Comparison of ENCODE assay signal across 8 cellular contexts in genomic region chr1:44029260-44029910, GRCh38. TPM values are rescaled to one million over a fixed set of nuclear protein-coding genes. Genes with fewer than 3 reads are reported as not detected.
DNase-seq lines count a peak whose midpoint lies in the region; ATAC-seq lines count a peak whose summit lies in the region.

No MANE protein-coding gene starts in this region.

- DNase-seq in NCI-H2196 treated with DMSO at 0.1 percent for 48 hours (lab: John Stamatoyannopoulos, UW; ENCODE audit: unreplicated experiment): peak; percentile 51
- no peak for DNase-seq in NCI-H2196 (lab: John Stamatoyannopoulos, UW; ENCODE audit: unreplicated experiment)
- DNase-seq in NCI-H82 treated with DMSO at 0.1 percent for 48 hours (lab: John Stamatoyannopoulos, UW; ENCODE audit: unreplicated experiment): peak; percentile 64
- peak in 1 of 3 donors; percentile 8 for DNase-seq in effector memory CD4-positive, alpha-beta T cell
- DNase-seq in naive thymus-derived CD4-positive, alpha-beta T cell: peak in 1 of 9 donors; percentile 30
- DNase-seq in NCI-H2029 (lab: John Stamatoyannopoulos, UW): no peak
- no peak for DNase-seq in cortex of kidney (lab: John Stamatoyannopoulos, UW)

- peak overlapping the region; percentile 85 for H3K27ac ChIP-seq in effector memory CD4-positive, alpha-beta T cell (ENCODE audit: insufficient read depth, low read length, poor library complexity, severe bottlenecking)
- H3K27ac ChIP-seq in naive thymus-derived CD4-positive, alpha-beta T cell (ENCODE audit: low read depth, low read length): peak overlapping the region; percentile 78

- peaks cover 0 to 3% (median 0%) of the 10 kb centered on the region in 11 donors for H3K9me3 Mint-ChIP-seq in naive thymus-derived CD4-positive, alpha-beta T cell

- intact Hi-C loops in naive thymus-derived CD4-positive, alpha-beta T cell (cut with micrococcal nuclease): no loop called here

- peak overlapping the region; percentile 93 to 99 (median 97) for H3K4me3 Mint-ChIP-seq in naive thymus-derived CD4-positive, alpha-beta T cell

- H3K4me3 ChIP-seq in effector memory CD4-positive, alpha-beta T cell (ENCODE audit: insufficient read depth, low read depth, low read length, poor library complexity, severe bottlenecking): peak overlapping the region; percentile 84
- H3K4me3 ChIP-seq in naive thymus-derived CD4-positive, alpha-beta T cell (ENCODE audit: low read length): peak overlapping the region; percentile 61

- H3K27ac Mint-ChIP-seq in naive thymus-derived CD4-positive, alpha-beta T cell: peak overlapping the region; percentile 92 to 98 (median 94)

- H3K27me3 Mint-ChIP-seq in naive thymus-derived CD4-positive, alpha-beta T cell: no peaks in the 10 kb centered on the region

- peaks cover 16 to 40% (median 23%) of the 10 kb centered on the region in 7 donors for H3K4me1 Mint-ChIP-seq in naive thymus-derived CD4-positive, alpha-beta T cell

- H3K36me3 Mint-ChIP-seq in naive thymus-derived CD4-positive, alpha-beta T cell: no peaks in the 10 kb centered on the region

- H3K27me3 ChIP-seq in effector memory CD4-positive, alpha-beta T cell (replicated peaks; ENCODE audit: control insufficient read depth, insufficient read depth, low read length, poor library complexity, severe bottlenecking): no peaks in the 10 kb centered on the region
- H3K27me3 ChIP-seq in naive thymus-derived CD4-positive, alpha-beta T cell (ENCODE audit: control insufficient read depth in 2 of 2, insufficient read depth in 2 of 2, low read length in 2 of 2): no peaks in the 10 kb centered on the region

- no peaks in the 10 kb centered on the region for H3K36me3 ChIP-seq in effector memory CD4-positive, alpha-beta T cell (ENCODE audit: control insufficient read depth, insufficient read depth, low read length)
- H3K36me3 ChIP-seq in naive thymus-derived CD4-positive, alpha-beta T cell (ENCODE audit: control insufficient read depth in 2 of 3, insufficient read depth in 3 of 3, low read length in 3 of 3): no peaks in the 10 kb centered on the region

- POLR2A ChIA-PET in naive thymus-derived CD4-positive, alpha-beta T cell (lab: Charles Lee): interaction anchor here (1.0 kb wide), 1 partner anchor 54 kb away, joined by 3 read pairs; no protein-coding TSS in a partner anchor

- CTCF ChIA-PET in naive thymus-derived CD4-positive, alpha-beta T cell (lab: Charles Lee): interaction anchor here (1.0 to 1.3 kb wide), 2 partner anchors 10 to 24 kb away, joined by 3 read pairs; no protein-coding TSS in a partner anchor

- peaks cover 13% of the 10 kb centered on the region for H3K4me1 ChIP-seq in effector memory CD4-positive, alpha-beta T cell (ENCODE audit: control insufficient read depth, insufficient read depth, low read length, poor library complexity, severe bottlenecking)
- peaks cover 0 to 7% of the 10 kb centered on the region in 2 donors for H3K4me1 ChIP-seq in naive thymus-derived CD4-positive, alpha-beta T cell (ENCODE audit: control insufficient read depth in 2 of 2, insufficient read depth in 2 of 2, low read length in 2 of 2)

- no peaks in the 10 kb centered on the region for H3K9me3 ChIP-seq in effector memory CD4-positive, alpha-beta T cell (ENCODE audit: control insufficient read depth, low read length)
- no peaks in the 10 kb centered on the region for H3K9me3 ChIP-seq in naive thymus-derived CD4-positive, alpha-beta T cell (ENCODE audit: control insufficient read depth in 2 of 3, low read length in 3 of 3)

- ATAC-seq in HG02588 (IDR thresholded peaks at IDR 0.05; ENCODE audit: unreplicated experiment): peak; percentile 17
- peak; percentile 28 for ATAC-seq in naive thymus-derived CD4-positive, alpha-beta T cell

RNA-seq across cellular contexts. Expression of gene SLC6A9, which starts 1.9 kb away (rescaled TPM):
- 1 to 10 TPM in 1 of 5 experiments, under 1 TPM in 3, not detected in 1; 0.37 to 5.0 (median 0.53) TPM for total RNA-seq in naive thymus-derived CD4-positive, alpha-beta T cell
- polyA plus RNA-seq in naive thymus-derived CD4-positive, alpha-beta T cell: under 1 TPM in 1 of 2 donors, not detected in 1; 0.26 TPM

RNA-seq across cellular contexts. Expression of gene CCDC24, which starts 38.0 kb away (rescaled TPM):
- total RNA-seq in naive thymus-derived CD4-positive, alpha-beta T cell: 1 to 10 TPM in 4 of 5 experiments, under 1 TPM in 1; 0.40 to 2.9 (median 1.6) TPM
- under 1 TPM in 1 of 2 donors, not detected in 1; 0.41 TPM for polyA plus RNA-seq in naive thymus-derived CD4-positive, alpha-beta T cell

RNA-seq across cellular contexts. Expression of gene B4GALT2, which starts 50.4 kb away (rescaled TPM):
- 10 to 100 TPM in 1 of 5 experiments, 1 to 10 TPM in 2, under 1 TPM in 2; 0.49 to 16.9 (median 1.6) TPM for total RNA-seq in naive thymus-derived CD4-positive, alpha-beta T cell
- not detected for polyA plus RNA-seq in naive thymus-derived CD4-positive, alpha-beta T cell

RNA-seq across cellular contexts. Expression of gene ATP6V0B, which starts 54.6 kb away (rescaled TPM):
- 100 to 1,000 TPM in 2 of 5 experiments, 10 to 100 TPM in 3; 47.3 to 152 (median 69.3) TPM for total RNA-seq in naive thymus-derived CD4-positive, alpha-beta T cell
- polyA plus RNA-seq in naive thymus-derived CD4-positive, alpha-beta T cell: 100 to 1,000 TPM; 147 to 166 TPM

RNA-seq across cellular contexts. Expression of gene DPH2, which starts 59.6 kb away (rescaled TPM):
- 10 to 100 TPM; 21.3 to 40.1 (median 29.4) TPM for total RNA-seq in naive thymus-derived CD4-positive, alpha-beta T cell
- 10 to 100 TPM; 29.4 to 40.9 TPM for polyA plus RNA-seq in naive thymus-derived CD4-positive, alpha-beta T cell

Comparison
In these comparisons a context has a peak if more than half of its experiments do, and no peak if none do; other contexts are left out.
1. DNase-seq: peak in NCI-H2196 treated with DMSO at 0.1 percent for 48 hours (single experiment) and NCI-H82 treated with DMSO at 0.1 percent for 48 hours (single experiment); none in NCI-H2196 (single experiment), NCI-H2029 (single experiment) and cortex of kidney (single experiment).